In genomic region chr3:31879365-31879764, GRCh38 we compare ENCODE assay signal across 21 cellular contexts.
"Had no signal": no experiment of that assay in that cellular context is flagged by ENCODE, and none has a peak within 500 bp of the region (broad histone marks: within the 10 kb centered on the region; RNA-seq: fewer than 3 reads in every experiment).

No MANE protein-coding gene starts in this region.

- H3K36me3 Mint-ChIP-seq: type B pancreatic cell had no signal

- H3K27ac ChIP-seq: coronary artery, gastrocnemius medialis, thoracic aorta, WERI-Rb-1 had no signal

- H3K27me3 ChIP-seq: esophagus squamous epithelium, gastrocnemius medialis had no signal

- H3K4me1 Mint-ChIP-seq: activated T-helper 17 cell treated with anti-CD3 and anti-CD28 coated beads, Interleukin-2, amount 50 U/mL, for 72 hours; central memory CD8-positive, alpha-beta T cell had no signal

- H3K27ac Mint-ChIP-seq: activated CD4-positive, alpha-beta T cell treated with anti-CD3 and anti-CD28 coated beads for 36 hours; activated naive CD8-positive, alpha-beta T cell; activated T-cell treated with anti-CD3 and anti-CD28 coated beads, Interleukin-2, amount 50 U/mL, for 24 hours; activated T-helper 17 cell treated with anti-CD3 and anti-CD28 coated beads, Interleukin-2, amount 50 U/mL, for 72 hours; type B pancreatic cell had no signal

- H3K27me3 Mint-ChIP-seq: activated CD4-positive, alpha-beta T cell treated with anti-CD3 and anti-CD28 coated beads for 36 hours; activated naive CD8-positive, alpha-beta T cell; type B pancreatic cell had no signal

- H3K36me3 ChIP-seq: gastrocnemius medialis, thoracic aorta, WERI-Rb-1 had no signal

- H3K9me3 ChIP-seq: esophagus squamous epithelium, gastrocnemius medialis, mucosa of descending colon, thoracic aorta had no signal

- H3K4me3 ChIP-seq: coronary artery, esophagus squamous epithelium, gastrocnemius medialis, mucosa of descending colon, thoracic aorta had no signal

- DNase-seq: activated CD4-positive, alpha-beta T cell treated with anti-CD3 and anti-CD28 coated beads for 36 hours; activated CD4-positive, alpha-beta T cell treated with anti-CD3 and anti-CD28 coated beads, Interleukin-2, amount 50 U/mL, for 4 hours; activated CD8-positive, alpha-beta memory T cell treated with anti-CD3 and anti-CD28 coated beads for 24 hours; activated CD8-positive, alpha-beta memory T cell treated with anti-CD3 and anti-CD28 coated beads, Interleukin-2, amount 50 U/mL, for 4 hours; activated T-cell treated with anti-CD3 and anti-CD28 coated beads, Interleukin-2, amount 50 U/mL, for 24 hours; esophagus squamous epithelium; gastrocnemius medialis; left cardiac atrium; mesenchymal stem cell; mucosa of descending colon; posterior cingulate gyrus; small intestine; stimulated activated CD4-positive, alpha-beta T cell treated with anti-CD3 and anti-CD28 coated beads, Interleukin-2, amount 100 ng/mL, for 24 hours; stimulated activated naive CD4-positive, alpha-beta T cell treated with Interleukin-2 at 50 U/mL for 16 hours; WERI-Rb-1 had no signal

- H3K4me3 Mint-ChIP-seq: activated CD4-positive, alpha-beta T cell treated with anti-CD3 and anti-CD28 coated beads for 36 hours; activated naive CD8-positive, alpha-beta T cell; activated T-cell treated with anti-CD3 and anti-CD28 coated beads, Interleukin-2, amount 50 U/mL, for 24 hours; activated T-helper 17 cell treated with anti-CD3 and anti-CD28 coated beads, Interleukin-2, amount 50 U/mL, for 72 hours; central memory CD8-positive, alpha-beta T cell; type B pancreatic cell had no signal

- H3K9me3 Mint-ChIP-seq: activated T-cell treated with anti-CD3 and anti-CD28 coated beads, Interleukin-2, amount 50 U/mL, for 24 hours; central memory CD8-positive, alpha-beta T cell; type B pancreatic cell had no signal
